In the genomic region with DNA sequence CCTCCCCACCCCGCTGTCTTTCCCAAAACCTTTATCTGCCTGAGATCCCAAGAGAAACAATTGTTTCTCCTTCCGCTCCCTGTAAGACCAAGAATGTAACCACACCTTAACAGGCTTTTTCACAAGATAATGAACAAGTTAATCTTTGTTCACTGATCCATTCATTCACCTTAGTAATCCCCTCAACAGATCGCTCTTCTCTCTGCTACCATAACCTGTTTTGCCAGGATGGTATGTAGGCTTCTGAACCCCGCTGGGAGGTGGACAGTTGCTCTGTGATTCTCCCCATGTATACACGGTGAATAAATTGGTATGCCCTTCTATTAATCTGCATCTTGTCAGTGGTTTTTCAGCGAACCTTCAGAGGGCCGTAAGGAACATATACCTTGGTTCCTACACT, we compare ENCODE assay signal across 29 cellular contexts. TPM values are rescaled to one million over a fixed set of nuclear protein-coding genes. Genes with fewer than 3 reads are reported as not detected.
"Had no signal": no experiment of that assay in that cellular context is flagged by ENCODE, and none has a peak within 500 bp of the region (broad histone marks: within the 10 kb centered on the region; RNA-seq: fewer than 3 reads in every experiment).

No MANE protein-coding gene starts in this region.

- H3K27ac Mint-ChIP-seq: activated naive CD4-positive, alpha-beta T cell treated with anti-CD3 and anti-CD28 coated beads, Interleukin-2, amount 10 ng/mL, durations not matched to agents 7 days and 5 days; activated T-cell treated with anti-CD3 and anti-CD28 coated beads, Interleukin-2, amount 50 U/mL, for 24 hours; type B pancreatic cell had no signal

- H3K4me1 ChIP-seq: gastroesophageal sphincter, pancreas, prostate gland, uterus had no signal

- H3K36me3 ChIP-seq: gastroesophageal sphincter, pancreas, prostate gland, uterus had no signal

- H3K4me3 ChIP-seq: gastroesophageal sphincter, hepatocyte, pancreas, prostate gland, skin epidermis, uterus had no signal

- H3K27me3 ChIP-seq: hepatocyte, pancreas, uterus had no signal

- H3K36me3 Mint-ChIP-seq: activated naive CD4-positive, alpha-beta T cell treated with anti-CD3 and anti-CD28 coated beads, Interleukin-2, amount 10 ng/mL, durations not matched to agents 7 days and 5 days; naive thymus-derived CD4-positive, alpha-beta T cell; type B pancreatic cell had no signal

- H3K27me3 Mint-ChIP-seq: activated T-cell treated with anti-CD3 and anti-CD28 coated beads, Interleukin-2, amount 50 U/mL, for 24 hours; stimulated activated naive CD8-positive, alpha-beta T cell treated with anti-CD3 and anti-CD28 coated beads, Interleukin-15, Interleukin-2, amounts not matched to agents 100 ng/mL and 50 ng/mL, for 24 hours; type B pancreatic cell had no signal

- H3K27ac ChIP-seq: gastroesophageal sphincter, hepatocyte, pancreas, prostate gland, skin epidermis, uterus had no signal

- H3K4me2 ChIP-seq: hepatocyte had no signal

- H3K79me2 ChIP-seq: hepatocyte had no signal

- H2AFZ ChIP-seq: hepatocyte had no signal

- H3K4me3 Mint-ChIP-seq: activated naive CD4-positive, alpha-beta T cell treated with anti-CD3 and anti-CD28 coated beads, Interleukin-2, amount 10 ng/mL, durations not matched to agents 7 days and 5 days; activated T-cell treated with anti-CD3 and anti-CD28 coated beads, Interleukin-2, amount 50 U/mL, for 24 hours; type B pancreatic cell had no signal

- DNase-seq: activated CD8-positive, alpha-beta memory T cell treated with anti-CD3 and anti-CD28 coated beads, Interleukin-2, amount 50 U/mL, for 48 hours; activated gamma-delta T cell; activated T-cell treated with anti-CD3 and anti-CD28 coated beads, Interleukin-2, amount 50 U/mL, for 24 hours; dermis blood vessel endothelial cell; effector CD4-positive, alpha-beta T cell; left cardiac atrium; left ventricle myocardium superior; midbrain; nucleus accumbens; pancreas; retina; stimulated activated CD4-positive, alpha-beta T cell treated with anti-CD3 and anti-CD28 coated beads, Interleukin-12 subunit alpha, Interleukin-12 subunit beta, amount 100 ng/mL, for 4 hours; SW 1271; uterus had no signal

- H3K9me3 Mint-ChIP-seq: activated naive CD4-positive, alpha-beta T cell treated with anti-CD3 and anti-CD28 coated beads, Interleukin-2, amount 10 ng/mL, durations not matched to agents 7 days and 5 days; activated T-cell treated with anti-CD3 and anti-CD28 coated beads, Interleukin-2, amount 50 U/mL, for 24 hours; naive thymus-derived CD4-positive, alpha-beta T cell; stimulated activated naive CD8-positive, alpha-beta T cell treated with anti-CD3 and anti-CD28 coated beads, Interleukin-15, Interleukin-2, amounts not matched to agents 100 ng/mL and 50 ng/mL, for 24 hours; type B pancreatic cell had no signal

- ATAC-seq: gastroesophageal sphincter, left cardiac atrium, left ventricle myocardium superior, pancreas, sciatic nerve had no signal

- H3K9me3 ChIP-seq: gastroesophageal sphincter, pancreas, prostate gland, uterus had no signal

RNA-seq across cellular contexts. Expression of a gene that starts 18.7 kb away (rescaled TPM):
- total RNA-seq: bronchial epithelial cell; dermis blood vessel endothelial cell; epithelial cell of proximal tubule; fibroblast of lung; fibroblast of villous mesenchyme; hepatocyte; left cardiac atrium; left ventricle myocardium superior; naive thymus-derived CD4-positive, alpha-beta T cell; pancreas; sciatic nerve; T-helper 2 cell treated with Interferon-gamma antibody and Interleukin-4, amounts not matched to agents 100 ng/mL and 5 ng/mL, for 36 hours; uterus had no signal

RNA-seq across cellular contexts. Expression of a gene that starts 30.8 kb away (rescaled TPM):
- total RNA-seq: bronchial epithelial cell; dermis blood vessel endothelial cell; epithelial cell of proximal tubule; fibroblast of lung; fibroblast of villous mesenchyme; gastroesophageal sphincter; hepatocyte; left cardiac atrium; left ventricle myocardium superior; naive thymus-derived CD4-positive, alpha-beta T cell; pancreas; prostate gland; sciatic nerve; subcutaneous adipose tissue; T-helper 2 cell treated with Interferon-gamma antibody and Interleukin-4, amounts not matched to agents 100 ng/mL and 5 ng/mL, for 36 hours; uterus had no signal
